6 cellular contexts compared by ENCODE assay signal in the genomic region with DNA sequence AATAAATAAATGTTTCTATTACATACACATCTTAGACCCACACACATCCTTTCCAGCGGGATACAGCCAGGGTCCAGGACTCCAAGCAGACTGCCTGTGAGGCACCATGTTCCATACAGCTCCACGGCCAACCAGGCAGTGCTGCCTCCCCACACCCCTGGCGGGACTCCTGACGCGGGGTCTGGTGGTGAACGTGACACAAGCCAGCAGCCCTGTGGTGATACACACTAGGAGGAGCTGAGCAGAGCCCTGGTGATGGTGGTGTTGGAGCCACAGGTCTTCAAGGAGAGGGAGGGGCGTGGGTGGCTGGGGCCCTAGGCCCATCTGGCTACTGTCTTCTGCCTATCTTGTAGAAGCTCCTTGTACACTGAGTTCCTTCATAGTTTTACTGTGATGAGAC. TPM values are rescaled to one million over a fixed set of nuclear protein-coding genes. Genes with fewer than 3 reads are reported as not detected.
A peak's percentile ranks its signal among the peaks of the same experiment; 100 is the strongest.
DNase-seq lines count a peak whose midpoint lies in the region; ATAC-seq and TF ChIP-seq lines count a peak whose summit lies in the region.
"Not testable (repeated sequence)": the region's sequence is repeated elsewhere in the genome, so short reads cannot be mapped to it uniquely, and the experiment has no call there.

No MANE protein-coding gene starts in this region.

- POLR2A ChIA-PET in naive thymus-derived CD4-positive, alpha-beta T cell (lab: Charles Lee): not testable (repeated sequence)

- H3K4me1 ChIP-seq in Loucy (ENCODE audit: insufficient read depth, low read length, poor library complexity, severe bottlenecking): peaks cover 34% of the 10 kb centered on the region
- not testable (repeated sequence) for H3K4me1 ChIP-seq in naive thymus-derived CD4-positive, alpha-beta T cell (ENCODE audit: control insufficient read depth in 2 of 2, insufficient read depth in 2 of 2, low read length in 2 of 2)

- H3K9ac ChIP-seq in Loucy (ENCODE audit: low read depth, low read length, poor library complexity, severe bottlenecking): peak overlapping the region; percentile 70

- DNase-seq in amniotic epithelial cell (ENCODE audit: low read depth) (peak; percentile 26), islet precursor cell (peak; percentile 37)
- not testable (repeated sequence) for DNase-seq in effector memory CD8-positive, alpha-beta T cell; naive thymus-derived CD4-positive, alpha-beta T cell; stimulated activated naive CD8-positive, alpha-beta T cell treated with anti-CD3 and anti-CD28 coated beads, Interleukin-15, Interleukin-2, amounts not matched to agents 100 U/mL and 50 U/mL, for 24 hours

- intact Hi-C loops in naive thymus-derived CD4-positive, alpha-beta T cell (cut with micrococcal nuclease): not testable (repeated sequence)

- H3F3A ChIP-seq in Loucy (ENCODE audit: low read depth): not testable (repeated sequence)

- H3K4me2 ChIP-seq in Loucy (ENCODE audit: low read depth, low read length, poor library complexity, severe bottlenecking): not testable (repeated sequence)

- CTCF ChIA-PET in naive thymus-derived CD4-positive, alpha-beta T cell (lab: Charles Lee): not testable (repeated sequence)

- H3K27me3 Mint-ChIP-seq in effector memory CD8-positive, alpha-beta T cell; naive thymus-derived CD4-positive, alpha-beta T cell: not testable (repeated sequence)

- not testable (repeated sequence) for H4K20me1 ChIP-seq in Loucy (ENCODE audit: insufficient read depth, low read length, poor library complexity, severe bottlenecking)

- H3K36me3 ChIP-seq in Loucy (ENCODE audit: insufficient read depth, low read length): peaks cover 25% of the 10 kb centered on the region; the same call in 1 of the 2 replicates
- not testable (repeated sequence) for H3K36me3 ChIP-seq in naive thymus-derived CD4-positive, alpha-beta T cell (ENCODE audit: control insufficient read depth in 2 of 3, insufficient read depth in 3 of 3, low read length in 3 of 3)

- H3K9me2 ChIP-seq in Loucy (replicated peaks; ENCODE audit: low read depth, low read length): not testable (repeated sequence)

- H3K4me3 Mint-ChIP-seq in effector memory CD8-positive, alpha-beta T cell; naive thymus-derived CD4-positive, alpha-beta T cell: not testable (repeated sequence)

- not testable (repeated sequence) for H3K36me3 Mint-ChIP-seq in effector memory CD8-positive, alpha-beta T cell (ENCODE audit: insufficient read depth)
- peaks cover 9 to 33% (median 28%) of the 10 kb centered on the region in 5 donors for H3K36me3 Mint-ChIP-seq in naive thymus-derived CD4-positive, alpha-beta T cell

- H3K27ac Mint-ChIP-seq in effector memory CD8-positive, alpha-beta T cell: peak overlapping the region in 1 of 2 donors; percentile 16
- peak overlapping the region in 1 of 9 donors; percentile 60 for H3K27ac Mint-ChIP-seq in naive thymus-derived CD4-positive, alpha-beta T cell

- TF ChIP-seq CTCF in Loucy (conservative IDR thresholded peaks at IDR 0.05; ENCODE audit: low read length): not testable (repeated sequence)

- H3K9me3 Mint-ChIP-seq in effector memory CD8-positive, alpha-beta T cell; naive thymus-derived CD4-positive, alpha-beta T cell: not testable (repeated sequence)

- not testable (repeated sequence) for H3K4me1 Mint-ChIP-seq in effector memory CD8-positive, alpha-beta T cell (ENCODE audit: low read depth in 2 of 2); naive thymus-derived CD4-positive, alpha-beta T cell

- H3K4me3 ChIP-seq in Loucy (ENCODE audit: low read length, poor library complexity, severe bottlenecking); naive thymus-derived CD4-positive, alpha-beta T cell (ENCODE audit: low read length): not testable (repeated sequence)

- not testable (repeated sequence) for H3K27me3 ChIP-seq in Loucy (ENCODE audit: insufficient read depth, low read length, poor library complexity, severe bottlenecking); naive thymus-derived CD4-positive, alpha-beta T cell (ENCODE audit: control insufficient read depth in 2 of 2, insufficient read depth in 2 of 2, low read length in 2 of 2)

- not testable (repeated sequence) for H2AFZ ChIP-seq in Loucy (ENCODE audit: low read length)

- not testable (repeated sequence) for H3K9me3 ChIP-seq in Loucy (ENCODE audit: insufficient read depth, low read depth, low read length); naive thymus-derived CD4-positive, alpha-beta T cell (ENCODE audit: control insufficient read depth in 2 of 3, low read length in 3 of 3)

- H3K79me2 ChIP-seq in Loucy (ENCODE audit: insufficient read depth, low read length): not testable (repeated sequence)

- ATAC-seq in effector memory CD8-positive, alpha-beta T cell (replicated peaks): peak; percentile 56
- peak; percentile 42 for ATAC-seq in naive thymus-derived CD4-positive, alpha-beta T cell
- ATAC-seq in stimulated activated naive CD8-positive, alpha-beta T cell treated with anti-CD3 and anti-CD28 coated beads, Interleukin-15, Interleukin-2, amounts not matched to agents 100 U/mL and 50 U/mL, for 24 hours: peak; percentile 23

- not testable (repeated sequence) for H3K27ac ChIP-seq in naive thymus-derived CD4-positive, alpha-beta T cell (ENCODE audit: low read depth, low read length)

RNA-seq across cellular contexts. Expression of a gene that starts 53.1 kb away (rescaled TPM):
- 10 to 100 TPM; 29.4 to 89.4 (median 49.7) TPM for total RNA-seq in naive thymus-derived CD4-positive, alpha-beta T cell
- polyA plus RNA-seq in naive thymus-derived CD4-positive, alpha-beta T cell: 10 to 100 TPM in 1 of 2 donors, 1 to 10 TPM in 1; 9.9 to 23.5 TPM
